ENCODE assay signal across 1 cellular context in genomic region chr12:2395352-2395977, GRCh38.
TF ChIP-seq lines count a peak whose summit lies in the region.

No MANE protein-coding gene starts in this region.

TF ChIP-seq in GM23338, 12 proteins besides CTCF, POLR2A, EP300 and RAD21 (continued from another document):
- no peak for TF ChIP-seq NANOG (IDR thresholded peaks at IDR 0.05; ENCODE audit: borderline replicate concordance)
- TF ChIP-seq EZH2 (IDR thresholded peaks at IDR 0.05; ENCODE audit: low read depth, unreplicated experiment) = no peak
